1 cellular context compared by ENCODE assay signal in the genomic region with DNA sequence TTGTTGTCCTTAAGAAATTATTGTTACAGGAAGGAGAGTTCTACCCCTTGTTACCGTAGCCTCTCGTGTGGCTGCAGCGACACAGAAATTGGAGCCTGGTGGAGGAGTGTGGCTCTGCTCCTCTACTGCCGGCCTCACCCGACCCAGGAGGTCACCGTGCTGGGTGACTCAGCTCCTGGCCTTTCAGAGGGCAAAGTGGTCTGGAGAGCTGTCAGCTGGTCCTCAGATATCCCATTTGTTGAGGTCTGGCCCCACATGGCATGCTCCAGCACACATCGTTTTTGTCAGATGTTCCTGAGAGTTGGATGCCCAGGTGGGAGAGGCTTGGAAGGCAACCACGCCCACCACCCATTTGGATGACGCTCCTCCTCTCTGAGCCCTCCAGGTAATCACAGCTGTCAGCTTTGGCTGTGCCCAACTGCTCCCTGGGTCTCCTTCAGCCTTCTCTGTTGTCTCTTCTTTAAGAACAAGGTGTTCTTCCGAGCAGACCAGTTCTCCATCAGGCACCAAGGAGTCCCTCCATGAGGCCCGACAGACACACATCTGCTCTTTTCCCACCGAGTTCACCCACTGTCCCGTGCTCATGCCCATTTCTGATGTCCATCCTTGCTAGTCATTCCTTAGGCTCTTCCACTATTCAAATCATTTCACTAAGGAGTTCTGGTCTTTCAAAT.
TF ChIP-seq lines count a peak whose summit lies in the region.

No MANE protein-coding gene starts in this region.

TF ChIP-seq in K562, 482 proteins besides CTCF, POLR2A, EP300 and RAD21 (continues in another document):
- TF ChIP-seq, protein P1, sequence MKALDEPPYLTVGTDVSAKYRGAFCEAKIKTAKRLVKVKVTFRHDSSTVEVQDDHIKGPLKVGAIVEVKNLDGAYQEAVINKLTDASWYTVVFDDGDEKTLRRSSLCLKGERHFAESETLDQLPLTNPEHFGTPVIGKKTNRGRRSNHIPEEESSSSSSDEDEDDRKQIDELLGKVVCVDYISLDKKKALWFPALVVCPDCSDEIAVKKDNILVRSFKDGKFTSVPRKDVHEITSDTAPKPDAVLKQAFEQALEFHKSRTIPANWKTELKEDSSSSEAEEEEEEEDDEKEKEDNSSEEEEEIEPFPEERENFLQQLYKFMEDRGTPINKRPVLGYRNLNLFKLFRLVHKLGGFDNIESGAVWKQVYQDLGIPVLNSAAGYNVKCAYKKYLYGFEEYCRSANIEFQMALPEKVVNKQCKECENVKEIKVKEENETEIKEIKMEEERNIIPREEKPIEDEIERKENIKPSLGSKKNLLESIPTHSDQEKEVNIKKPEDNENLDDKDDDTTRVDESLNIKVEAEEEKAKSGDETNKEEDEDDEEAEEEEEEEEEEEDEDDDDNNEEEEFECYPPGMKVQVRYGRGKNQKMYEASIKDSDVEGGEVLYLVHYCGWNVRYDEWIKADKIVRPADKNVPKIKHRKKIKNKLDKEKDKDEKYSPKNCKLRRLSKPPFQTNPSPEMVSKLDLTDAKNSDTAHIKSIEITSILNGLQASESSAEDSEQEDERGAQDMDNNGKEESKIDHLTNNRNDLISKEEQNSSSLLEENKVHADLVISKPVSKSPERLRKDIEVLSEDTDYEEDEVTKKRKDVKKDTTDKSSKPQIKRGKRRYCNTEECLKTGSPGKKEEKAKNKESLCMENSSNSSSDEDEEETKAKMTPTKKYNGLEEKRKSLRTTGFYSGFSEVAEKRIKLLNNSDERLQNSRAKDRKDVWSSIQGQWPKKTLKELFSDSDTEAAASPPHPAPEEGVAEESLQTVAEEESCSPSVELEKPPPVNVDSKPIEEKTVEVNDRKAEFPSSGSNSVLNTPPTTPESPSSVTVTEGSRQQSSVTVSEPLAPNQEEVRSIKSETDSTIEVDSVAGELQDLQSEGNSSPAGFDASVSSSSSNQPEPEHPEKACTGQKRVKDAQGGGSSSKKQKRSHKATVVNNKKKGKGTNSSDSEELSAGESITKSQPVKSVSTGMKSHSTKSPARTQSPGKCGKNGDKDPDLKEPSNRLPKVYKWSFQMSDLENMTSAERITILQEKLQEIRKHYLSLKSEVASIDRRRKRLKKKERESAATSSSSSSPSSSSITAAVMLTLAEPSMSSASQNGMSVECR (CRISPR knock-in tag; IDR thresholded peaks at IDR 0.05), result no peak
- TF ChIP-seq, protein P2, sequence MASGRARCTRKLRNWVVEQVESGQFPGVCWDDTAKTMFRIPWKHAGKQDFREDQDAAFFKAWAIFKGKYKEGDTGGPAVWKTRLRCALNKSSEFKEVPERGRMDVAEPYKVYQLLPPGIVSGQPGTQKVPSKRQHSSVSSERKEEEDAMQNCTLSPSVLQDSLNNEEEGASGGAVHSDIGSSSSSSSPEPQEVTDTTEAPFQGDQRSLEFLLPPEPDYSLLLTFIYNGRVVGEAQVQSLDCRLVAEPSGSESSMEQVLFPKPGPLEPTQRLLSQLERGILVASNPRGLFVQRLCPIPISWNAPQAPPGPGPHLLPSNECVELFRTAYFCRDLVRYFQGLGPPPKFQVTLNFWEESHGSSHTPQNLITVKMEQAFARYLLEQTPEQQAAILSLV (tag; IDR thresholded peaks at IDR 0.05), result no peak
- TF ChIP-seq ETV6 (IDR thresholded peaks at IDR 0.05; ENCODE audit: borderline replicate concordance in 1 of 2, low read depth in 2 of 2, low read length in 1 of 2) (no peak), ETV6 (CRISPR knock-in tag; IDR thresholded peaks at IDR 0.05; ENCODE audit: borderline replicate concordance) (no peak), ZNF134 (CRISPR knock-in tag; conservative IDR thresholded peaks at IDR 0.05) (no peak), KHSRP (IDR thresholded peaks at IDR 0.05) (no peak), NEUROD1 (IDR thresholded peaks at IDR 0.05; ENCODE audit: borderline replicate concordance, low read depth, low read length, partially characterized antibody) (no peak), MAZ (CRISPR knock-in tag; conservative IDR thresholded peaks at IDR 0.05 in 1 of 2, IDR thresholded peaks at IDR 0.05 in 1 of 2) (no peak), ZNF24 (IDR thresholded peaks at IDR 0.05) (no peak), SIN3A (IDR thresholded peaks at IDR 0.05; ENCODE audit: borderline replicate concordance in 2 of 2, control insufficient read depth in 1 of 2, low read depth in 2 of 2, low read length in 2 of 2) (no peak), NCOA1 (IDR thresholded peaks at IDR 0.05; ENCODE audit: low read depth) (no peak), CBFA2T3 (IDR thresholded peaks at IDR 0.05) (no peak), TAF7 (tag; IDR thresholded peaks at IDR 0.05) (no peak), NR3C1 (CRISPR knock-in tag; IDR thresholded peaks at IDR 0.05) (no peak), HDAC3 (IDR thresholded peaks at IDR 0.05; ENCODE audit: borderline replicate concordance, partially characterized antibody) (no peak), TGIF2 (CRISPR knock-in tag; IDR thresholded peaks at IDR 0.05) (no peak), CHCHD3 (CRISPR knock-in tag; IDR thresholded peaks at IDR 0.05) (no peak), POLR3G (IDR thresholded peaks at IDR 0.05; ENCODE audit: extremely low read depth, insufficient read length, insufficient replicate concordance) (no peak), KLF6 (CRISPR knock-in tag; IDR thresholded peaks at IDR 0.05; ENCODE audit: borderline replicate concordance) (no peak), ELF1 (tag; IDR thresholded peaks at IDR 0.05) (no peak), FOSL1 (tag; conservative IDR thresholded peaks at IDR 0.05) (0 out of 2 replicates have a peak, but pooled peaks have one; percentile 18), SRSF3 (IDR thresholded peaks at IDR 0.05; ENCODE audit: insufficient read depth, low read length) (no peak), MCM3 (IDR thresholded peaks at IDR 0.05) (no peak), CXXC5 (CRISPR knock-in tag; IDR thresholded peaks at IDR 0.05) (no peak), KLF13 (tag; IDR thresholded peaks at IDR 0.05; ENCODE audit: borderline replicate concordance, low read depth) (no peak), ZNF175 (CRISPR knock-in tag; IDR thresholded peaks at IDR 0.05; ENCODE audit: low read depth) (no peak), HDAC8 (tag; IDR thresholded peaks at IDR 0.05) (no peak), PHF21A (IDR thresholded peaks at IDR 0.05; ENCODE audit: borderline replicate concordance, low read depth) (no peak)
- TF ChIP-seq, protein P3, sequence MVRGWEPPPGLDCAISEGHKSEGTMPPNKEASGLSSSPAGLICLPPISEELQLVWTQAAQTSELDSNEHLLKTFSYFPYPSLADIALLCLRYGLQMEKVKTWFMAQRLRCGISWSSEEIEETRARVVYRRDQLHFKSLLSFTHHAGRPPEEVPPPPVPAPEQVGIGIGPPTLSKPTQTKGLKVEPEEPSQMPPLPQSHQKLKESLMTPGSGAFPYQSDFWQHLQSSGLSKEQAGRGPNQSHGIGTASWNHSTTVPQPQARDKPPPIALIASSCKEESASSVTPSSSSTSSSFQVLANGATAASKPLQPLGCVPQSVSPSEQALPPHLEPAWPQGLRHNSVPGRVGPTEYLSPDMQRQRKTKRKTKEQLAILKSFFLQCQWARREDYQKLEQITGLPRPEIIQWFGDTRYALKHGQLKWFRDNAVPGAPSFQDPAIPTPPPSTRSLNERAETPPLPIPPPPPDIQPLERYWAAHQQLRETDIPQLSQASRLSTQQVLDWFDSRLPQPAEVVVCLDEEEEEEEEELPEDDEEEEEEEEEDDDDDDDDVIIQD (CRISPR knock-in tag; IDR thresholded peaks at IDR 0.05), result no peak
- TF ChIP-seq, protein P4, sequence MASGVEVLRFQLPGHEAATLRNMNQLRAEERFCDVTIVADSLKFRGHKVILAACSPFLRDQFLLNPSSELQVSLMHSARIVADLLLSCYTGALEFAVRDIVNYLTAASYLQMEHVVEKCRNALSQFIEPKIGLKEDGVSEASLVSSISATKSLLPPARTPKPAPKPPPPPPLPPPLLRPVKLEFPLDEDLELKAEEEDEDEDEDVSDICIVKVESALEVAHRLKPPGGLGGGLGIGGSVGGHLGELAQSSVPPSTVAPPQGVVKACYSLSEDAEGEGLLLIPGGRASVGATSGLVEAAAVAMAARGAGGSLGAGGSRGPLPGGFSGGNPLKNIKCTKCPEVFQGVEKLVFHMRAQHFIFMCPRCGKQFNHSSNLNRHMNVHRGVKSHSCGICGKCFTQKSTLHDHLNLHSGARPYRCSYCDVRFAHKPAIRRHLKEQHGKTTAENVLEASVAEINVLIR (CRISPR knock-in tag; IDR thresholded peaks at IDR 0.05), result no peak
- TF ChIP-seq, protein P5, sequence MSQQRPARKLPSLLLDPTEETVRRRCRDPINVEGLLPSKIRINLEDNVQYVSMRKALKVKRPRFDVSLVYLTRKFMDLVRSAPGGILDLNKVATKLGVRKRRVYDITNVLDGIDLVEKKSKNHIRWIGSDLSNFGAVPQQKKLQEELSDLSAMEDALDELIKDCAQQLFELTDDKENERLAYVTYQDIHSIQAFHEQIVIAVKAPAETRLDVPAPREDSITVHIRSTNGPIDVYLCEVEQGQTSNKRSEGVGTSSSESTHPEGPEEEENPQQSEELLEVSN (IDR thresholded peaks at IDR 0.05; ENCODE audit: borderline replicate concordance in 1 of 2, extremely low read depth in 1 of 2, insufficient read depth in 1 of 2, insufficient read length in 1 of 2, low read depth in 1 of 2, low read length in 1 of 2, poor library complexity in 1 of 2, severe bottlenecking in 1 of 2), result no peak
- TF ChIP-seq, protein P6, sequence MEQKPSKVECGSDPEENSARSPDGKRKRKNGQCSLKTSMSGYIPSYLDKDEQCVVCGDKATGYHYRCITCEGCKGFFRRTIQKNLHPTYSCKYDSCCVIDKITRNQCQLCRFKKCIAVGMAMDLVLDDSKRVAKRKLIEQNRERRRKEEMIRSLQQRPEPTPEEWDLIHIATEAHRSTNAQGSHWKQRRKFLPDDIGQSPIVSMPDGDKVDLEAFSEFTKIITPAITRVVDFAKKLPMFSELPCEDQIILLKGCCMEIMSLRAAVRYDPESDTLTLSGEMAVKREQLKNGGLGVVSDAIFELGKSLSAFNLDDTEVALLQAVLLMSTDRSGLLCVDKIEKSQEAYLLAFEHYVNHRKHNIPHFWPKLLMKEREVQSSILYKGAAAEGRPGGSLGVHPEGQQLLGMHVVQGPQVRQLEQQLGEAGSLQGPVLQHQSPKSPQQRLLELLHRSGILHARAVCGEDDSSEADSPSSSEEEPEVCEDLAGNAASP (IDR thresholded peaks at IDR 0.05), result no peak
- TF ChIP-seq, protein P7, sequence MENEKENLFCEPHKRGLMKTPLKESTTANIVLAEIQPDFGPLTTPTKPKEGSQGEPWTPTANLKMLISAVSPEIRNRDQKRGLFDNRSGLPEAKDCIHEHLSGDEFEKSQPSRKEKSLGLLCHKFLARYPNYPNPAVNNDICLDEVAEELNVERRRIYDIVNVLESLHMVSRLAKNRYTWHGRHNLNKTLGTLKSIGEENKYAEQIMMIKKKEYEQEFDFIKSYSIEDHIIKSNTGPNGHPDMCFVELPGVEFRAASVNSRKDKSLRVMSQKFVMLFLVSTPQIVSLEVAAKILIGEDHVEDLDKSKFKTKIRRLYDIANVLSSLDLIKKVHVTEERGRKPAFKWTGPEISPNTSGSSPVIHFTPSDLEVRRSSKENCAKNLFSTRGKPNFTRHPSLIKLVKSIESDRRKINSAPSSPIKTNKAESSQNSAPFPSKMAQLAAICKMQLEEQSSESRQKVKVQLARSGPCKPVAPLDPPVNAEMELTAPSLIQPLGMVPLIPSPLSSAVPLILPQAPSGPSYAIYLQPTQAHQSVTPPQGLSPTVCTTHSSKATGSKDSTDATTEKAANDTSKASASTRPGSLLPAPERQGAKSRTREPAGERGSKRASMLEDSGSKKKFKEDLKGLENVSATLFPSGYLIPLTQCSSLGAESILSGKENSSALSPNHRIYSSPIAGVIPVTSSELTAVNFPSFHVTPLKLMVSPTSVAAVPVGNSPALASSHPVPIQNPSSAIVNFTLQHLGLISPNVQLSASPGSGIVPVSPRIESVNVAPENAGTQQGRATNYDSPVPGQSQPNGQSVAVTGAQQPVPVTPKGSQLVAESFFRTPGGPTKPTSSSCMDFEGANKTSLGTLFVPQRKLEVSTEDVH (IDR thresholded peaks at IDR 0.05; ENCODE audit: low read depth, partially characterized antibody), result no peak
- TF ChIP-seq, protein P8, sequence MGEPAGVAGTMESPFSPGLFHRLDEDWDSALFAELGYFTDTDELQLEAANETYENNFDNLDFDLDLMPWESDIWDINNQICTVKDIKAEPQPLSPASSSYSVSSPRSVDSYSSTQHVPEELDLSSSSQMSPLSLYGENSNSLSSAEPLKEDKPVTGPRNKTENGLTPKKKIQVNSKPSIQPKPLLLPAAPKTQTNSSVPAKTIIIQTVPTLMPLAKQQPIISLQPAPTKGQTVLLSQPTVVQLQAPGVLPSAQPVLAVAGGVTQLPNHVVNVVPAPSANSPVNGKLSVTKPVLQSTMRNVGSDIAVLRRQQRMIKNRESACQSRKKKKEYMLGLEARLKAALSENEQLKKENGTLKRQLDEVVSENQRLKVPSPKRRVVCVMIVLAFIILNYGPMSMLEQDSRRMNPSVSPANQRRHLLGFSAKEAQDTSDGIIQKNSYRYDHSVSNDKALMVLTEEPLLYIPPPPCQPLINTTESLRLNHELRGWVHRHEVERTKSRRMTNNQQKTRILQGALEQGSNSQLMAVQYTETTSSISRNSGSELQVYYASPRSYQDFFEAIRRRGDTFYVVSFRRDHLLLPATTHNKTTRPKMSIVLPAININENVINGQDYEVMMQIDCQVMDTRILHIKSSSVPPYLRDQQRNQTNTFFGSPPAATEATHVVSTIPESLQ (CRISPR knock-in tag; IDR thresholded peaks at IDR 0.05), result no peak
- TF ChIP-seq, protein P9, sequence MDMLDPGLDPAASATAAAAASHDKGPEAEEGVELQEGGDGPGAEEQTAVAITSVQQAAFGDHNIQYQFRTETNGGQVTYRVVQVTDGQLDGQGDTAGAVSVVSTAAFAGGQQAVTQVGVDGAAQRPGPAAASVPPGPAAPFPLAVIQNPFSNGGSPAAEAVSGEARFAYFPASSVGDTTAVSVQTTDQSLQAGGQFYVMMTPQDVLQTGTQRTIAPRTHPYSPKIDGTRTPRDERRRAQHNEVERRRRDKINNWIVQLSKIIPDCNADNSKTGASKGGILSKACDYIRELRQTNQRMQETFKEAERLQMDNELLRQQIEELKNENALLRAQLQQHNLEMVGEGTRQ (CRISPR knock-in tag; IDR thresholded peaks at IDR 0.05), result no peak
- TF ChIP-seq, protein P10, sequence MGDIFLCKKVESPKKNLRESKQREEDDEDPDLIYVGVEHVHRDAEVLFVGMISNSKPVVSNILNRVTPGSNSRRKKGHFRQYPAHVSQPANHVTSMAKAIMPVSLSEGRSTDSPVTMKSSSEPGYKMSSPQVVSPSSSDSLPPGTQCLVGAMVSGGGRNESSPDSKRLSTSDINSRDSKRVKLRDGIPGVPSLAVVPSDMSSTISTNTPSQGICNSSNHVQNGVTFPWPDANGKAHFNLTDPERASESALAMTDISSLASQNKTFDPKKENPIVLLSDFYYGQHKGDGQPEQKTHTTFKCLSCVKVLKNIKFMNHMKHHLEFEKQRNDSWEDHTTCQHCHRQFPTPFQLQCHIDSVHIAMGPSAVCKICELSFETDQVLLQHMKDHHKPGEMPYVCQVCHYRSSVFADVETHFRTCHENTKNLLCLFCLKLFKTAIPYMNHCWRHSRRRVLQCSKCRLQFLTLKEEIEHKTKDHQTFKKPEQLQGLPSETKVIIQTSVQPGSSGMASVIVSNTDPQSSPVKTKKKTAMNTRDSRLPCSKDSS (IDR thresholded peaks at IDR 0.05; ENCODE audit: low read depth, partially characterized antibody), result no peak
- TF ChIP-seq, protein P11, sequence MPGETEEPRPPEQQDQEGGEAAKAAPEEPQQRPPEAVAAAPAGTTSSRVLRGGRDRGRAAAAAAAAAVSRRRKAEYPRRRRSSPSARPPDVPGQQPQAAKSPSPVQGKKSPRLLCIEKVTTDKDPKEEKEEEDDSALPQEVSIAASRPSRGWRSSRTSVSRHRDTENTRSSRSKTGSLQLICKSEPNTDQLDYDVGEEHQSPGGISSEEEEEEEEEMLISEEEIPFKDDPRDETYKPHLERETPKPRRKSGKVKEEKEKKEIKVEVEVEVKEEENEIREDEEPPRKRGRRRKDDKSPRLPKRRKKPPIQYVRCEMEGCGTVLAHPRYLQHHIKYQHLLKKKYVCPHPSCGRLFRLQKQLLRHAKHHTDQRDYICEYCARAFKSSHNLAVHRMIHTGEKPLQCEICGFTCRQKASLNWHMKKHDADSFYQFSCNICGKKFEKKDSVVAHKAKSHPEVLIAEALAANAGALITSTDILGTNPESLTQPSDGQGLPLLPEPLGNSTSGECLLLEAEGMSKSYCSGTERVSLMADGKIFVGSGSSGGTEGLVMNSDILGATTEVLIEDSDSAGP (CRISPR knock-in tag; IDR thresholded peaks at IDR 0.05), result no peak
